In the genomic region with DNA sequence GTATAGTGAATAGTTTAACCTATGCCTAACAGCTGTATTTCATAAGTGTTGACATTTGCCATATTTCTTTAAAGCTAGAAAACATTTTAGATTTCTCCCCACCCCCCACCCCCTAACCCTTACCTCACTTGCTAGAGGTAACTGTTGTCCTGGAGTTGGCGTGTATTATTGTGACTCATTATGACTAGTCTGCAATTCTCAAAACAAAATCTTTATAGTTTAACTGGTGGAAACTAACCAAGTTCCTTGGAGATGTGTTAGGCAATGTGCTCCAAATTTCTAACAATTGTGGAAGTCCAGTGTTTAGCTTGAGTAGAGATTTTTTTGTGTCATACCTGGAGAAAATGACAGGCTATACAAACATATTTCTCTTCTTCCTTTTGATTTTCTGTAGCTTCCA, we compare ENCODE assay signal across 11 cellular contexts. TPM values are rescaled to one million over a fixed set of nuclear protein-coding genes. Genes with fewer than 3 reads are reported as not detected.
DNase-seq lines count a peak whose midpoint lies in the region; ATAC-seq lines count a peak whose summit lies in the region.
"Had no signal": no experiment of that assay in that cellular context is flagged by ENCODE, and none has a peak within 500 bp of the region (broad histone marks: within the 10 kb centered on the region; RNA-seq: fewer than 3 reads in every experiment).

No MANE protein-coding gene starts in this region.

- no peak for ATAC-seq in GM21528 (IDR thresholded peaks at IDR 0.05; ENCODE audit: low FRiP score, unreplicated experiment)
- ATAC-seq in GM18873 (IDR thresholded peaks at IDR 0.05; ENCODE audit: low FRiP score, unreplicated experiment): no peak

- peak overlapping the region; percentile 65 for H3K27ac ChIP-seq in epithelial cell of prostate
- H3K27ac ChIP-seq: parathyroid adenoma had no signal

- DNase-seq in GM04503 (ENCODE audit: low read depth) (peak; percentile 82), RKO (ENCODE audit: low spot score) (peak; percentile 67), epithelial cell of prostate (ENCODE audit: low read depth, low spot score) (peak; percentile 44), renal cortical epithelial cell (ENCODE audit: low read depth) (peak; percentile 99), GOT3 (lab: John Stamatoyannopoulos, UW) (no peak), NOMO-1 treated with dmso at 0.1 percent for 144 hours (lab: John Stamatoyannopoulos, UW; ENCODE audit: unreplicated experiment) (no peak)
- DNase-seq: NCI-H1694 had no signal

RNA-seq across cellular contexts. Expression of a gene that starts 38.0 kb away (rescaled TPM):
- total RNA-seq in renal cortical epithelial cell: 6.7 and 8.5 TPM in 2 replicates
- total RNA-seq: liver had no signal

RNA-seq across cellular contexts. Expression of a gene that starts 42.5 kb away (rescaled TPM):
- total RNA-seq in renal cortical epithelial cell: 60.1 and 65.6 TPM in 2 replicates

Comparison
In these comparisons a context has a peak if more than half of its experiments do, and no peak if none do; other contexts are left out.
1. DNase-seq: peak in GM04503 (single experiment), RKO (single experiment), epithelial cell of prostate (single experiment) and renal cortical epithelial cell (single experiment); none in GOT3 (single experiment) and NOMO-1 treated with dmso at 0.1 percent for 144 hours (single experiment).